ENCODE assay signal across 8 cellular contexts in genomic region chr9:76394023-76394895, GRCh38. TPM values are rescaled to one million over a fixed set of nuclear protein-coding genes. Genes with fewer than 3 reads are reported as not detected.
DNase-seq lines count a peak whose midpoint lies in the region; ATAC-seq, FAIRE-seq and TF ChIP-seq lines count a peak whose summit lies in the region.

RFK (minus strand) TSS chr9:76394426; CDS start chr9:76394171, 255 bp downstream.

- no peaks in the 10 kb centered on the region for H3K27me3 ChIP-seq in BLaER1
- no peaks in the 10 kb centered on the region for H3K27me3 ChIP-seq in HepG2 (ENCODE audit: control insufficient read depth in 1 of 2, insufficient read depth in 2 of 2, low read length in 2 of 2)

- TF ChIP-seq EP300 in HepG2 (IDR thresholded peaks at IDR 0.05; ENCODE audit: low read depth in 2 of 2, low read length in 2 of 2) (peak in 1 of 2 experiments; percentile 25; a peak in 1 of 4 replicates), HepG2 (CRISPR knock-in tag; IDR thresholded peaks at IDR 0.05; ENCODE audit: borderline replicate concordance) (no peak)

- H3K27ac Mint-ChIP-seq in dendritic cell treated with granulocyte-macrophage colony-stimulating factor and Interleukin-4, amounts not matched to agents 40 ng/mL and 50 ng/mL, for 4 days = peak within 1 kb of the TSS; percentile 99

- H3K9ac ChIP-seq in BLaER1 (peak within 1 kb of the TSS; percentile 91), HepG2 (ENCODE audit: insufficient read depth, low read depth, low read length) (peak within 1 kb of the TSS; percentile 89)

- H3K9me3 Mint-ChIP-seq in dendritic cell treated with granulocyte-macrophage colony-stimulating factor and Interleukin-4, amounts not matched to agents 40 ng/mL and 50 ng/mL, for 4 days = no peaks in the 10 kb centered on the region

- H3K27ac ChIP-seq in BLaER1 (peak within 1 kb of the TSS; percentile 89), HepG2 (ENCODE audit: extremely low read length, insufficient read depth, low read length) (peak within 1 kb of the TSS; percentile 96)

- H3K4me1 Mint-ChIP-seq in dendritic cell treated with granulocyte-macrophage colony-stimulating factor and Interleukin-4, amounts not matched to agents 40 ng/mL and 50 ng/mL, for 4 days (ENCODE audit: low read depth) = peaks cover 29% of the 10 kb centered on the region

- peak; percentile 87 for TF ChIP-seq CTCF in HepG2 (CRISPR knock-in tag; IDR thresholded peaks at IDR 0.05)

- CTCF ChIA-PET in HepG2 (lab: Yijun Ruan, JAX; ENCODE audit: low intra/inter-chr PET ratio, low total read pairs) = no interaction called here

- peak; percentile 21 for FAIRE-seq in HepG2 (lab: Jason Lieb, UNC)

- ATAC-seq in HG03439 (IDR thresholded peaks at IDR 0.05; ENCODE audit: unreplicated experiment) (peak; percentile 75), HepG2 (peak; percentile 88)

- H4K20me1 ChIP-seq in BLaER1 = 0 out of 2 replicates have a peak, but pooled peaks cover under 1% of the 10 kb centered on the region
- H4K20me1 ChIP-seq in HepG2 (ENCODE audit: insufficient read depth, low read length) = no peaks in the 10 kb centered on the region

- no peaks in the 10 kb centered on the region for H3K27me3 Mint-ChIP-seq in dendritic cell treated with granulocyte-macrophage colony-stimulating factor and Interleukin-4, amounts not matched to agents 40 ng/mL and 50 ng/mL, for 4 days

- peak within 1 kb of the TSS; percentile 82 for H3K4me3 ChIP-seq in BLaER1
- peak within 1 kb of the TSS; percentile 60 to 83 (median 74) for H3K4me3 ChIP-seq in HepG2 (replicated peaks in 1 of 3; ENCODE audit: insufficient read depth in 1 of 3, low read depth in 2 of 3, low read length in 3 of 3)

- POLR2A ChIA-PET in HepG2 (lab: Yijun Ruan, JAX) = interaction anchor here (0.6 to 2.9 kb wide), 17 partner anchors 8 to 1638 kb away, joined by 3 to 18 read pairs (median 6); partner anchors contain the start of genes NMRK1 and OSTF1

- peak; percentile 97 for TF ChIP-seq RAD21 in HepG2 (CRISPR knock-in tag; IDR thresholded peaks at IDR 0.05)

- H3K36me3 ChIP-seq in BLaER1 (peaks cover 28% of the 10 kb centered on the region), HepG2 (replicated peaks in 1 of 2; ENCODE audit: control insufficient read depth in 1 of 2, insufficient read depth in 2 of 2, low read length in 2 of 2) (no peaks in the 10 kb centered on the region)

- H3K79me2 ChIP-seq in HepG2 (ENCODE audit: insufficient read depth, low read length) = peaks cover 30% of the 10 kb centered on the region

- no TSS peak for BruUV-seq in HepG2 (replicated peaks; lab: Mats Ljungman, UMichigan)

- WGBS in HepG2 (ENCODE audit: low lambda C conversion rate) = under 1% methylated on average over 34 of the region's 91 CpGs

- H3K4me1 ChIP-seq in BLaER1 (peaks cover 19% of the 10 kb centered on the region), HepG2 (ENCODE audit: insufficient read depth, low read length) (peaks cover 46% of the 10 kb centered on the region)

- H3K4me2 ChIP-seq in BLaER1 = peak within 1 kb of the TSS; percentile 86
- H3K4me2 ChIP-seq in HepG2 (ENCODE audit: low read depth, low read length) = peak within 1 kb of the TSS; percentile 77

- H2AFZ ChIP-seq in HepG2 (ENCODE audit: low read length) = peak within 1 kb of the TSS; percentile 50

- peaks cover 12% of the 10 kb centered on the region; the same call in 1 of the 2 replicates for H3K9me3 ChIP-seq in BLaER1
- H3K9me3 ChIP-seq in HepG2 (ENCODE audit: low read length) = no peaks in the 10 kb centered on the region

- peaks cover 24% of the 10 kb centered on the region for H3K36me3 Mint-ChIP-seq in dendritic cell treated with granulocyte-macrophage colony-stimulating factor and Interleukin-4, amounts not matched to agents 40 ng/mL and 50 ng/mL, for 4 days (ENCODE audit: low read depth)

- peak; percentile 3 to 68 for DNase-seq in NCI-H524 (lab: John Stamatoyannopoulos, UW)
- DNase-seq in activated CD4-positive, alpha-beta T cell treated with anti-CD3 and anti-CD28 coated beads, Interleukin-2, amount 50 U/mL, for 24 hours (ENCODE audit: low read depth in 1 of 2, low spot score in 1 of 2) = peak; percentile 85 to 91
- peak; percentile 85 for DNase-seq in HepG2 (ENCODE audit: low spot score)
- peak; percentile 93 for DNase-seq in stimulated activated CD4-positive, alpha-beta T cell treated with anti-CD3 and anti-CD28 coated beads, Interleukin-4, amount 100 ng/mL, for 24 hours

- H3K4me3 Mint-ChIP-seq in dendritic cell treated with granulocyte-macrophage colony-stimulating factor and Interleukin-4, amounts not matched to agents 40 ng/mL and 50 ng/mL, for 4 days = peak within 1 kb of the TSS; percentile 94

- TF ChIP-seq POLR2A in GM19193 (IDR thresholded peaks at IDR 0.05; ENCODE audit: extremely low read depth, insufficient read depth, insufficient read length) (peak; percentile 70), HepG2 (IDR thresholded peaks at IDR 0.05; ENCODE audit: insufficient read depth in 1 of 2, low read depth in 2 of 2, low read length in 2 of 2) (peak in 1 of 2 experiments; percentile 60; a peak in 3 of 4 replicates)

- in situ Hi-C loops in HepG2 (cut with HindIII; ENCODE audit: extremely low pct_ligation_motif_present, low pct_unique_long_range_greater_than_20kb) = no loop called here

- intact Hi-C loops in dendritic cell treated with granulocyte-macrophage colony-stimulating factor and Interleukin-4, amounts not matched to agents 40 ng/mL and 50 ng/mL, for 4 days (cut with micrococcal nuclease) = loop anchor here (5.0 kb wide), 1 partner anchor 37 kb away; no protein-coding TSS in a partner anchor
- intact Hi-C loops in HepG2 (cut with micrococcal nuclease; ENCODE audit: unreplicated experiment) = loop anchor here (1.0 to 5.0 kb wide), 4 partner anchors 8 to 77 kb away; partner anchors contain the start of gene GCNT1

TF ChIP-seq in HepG2, 621 proteins besides CTCF, POLR2A, EP300 and RAD21 (continues in another document):
- TF ChIP-seq NFYC (CRISPR knock-in tag; IDR thresholded peaks at IDR 0.05) (no peak), HIVEP1 (CRISPR knock-in tag; IDR thresholded peaks at IDR 0.05) (peak; percentile 76; the same call in 1 of the 2 replicates), RERE (CRISPR knock-in tag; IDR thresholded peaks at IDR 0.05; ENCODE audit: low read depth) (no peak), ZNF615 (CRISPR knock-in tag; IDR thresholded peaks at IDR 0.05; ENCODE audit: borderline replicate concordance) (no peak)

RNA-seq across cellular contexts. Expression of gene RFK, which starts in this region (rescaled TPM):
- total RNA-seq in HepG2 (2016; rRNA removed; fragmentation: Illumina TruSeq; extraction: Trizol) = 37.2 and 56.5 TPM in 2 replicates
- 7.6 and 10.1 TPM in 2 replicates for total RNA-seq in HepG2 (2016; cell fraction: cytosol; rRNA removed; fragmentation: Illumina TruSeq; extraction: Trizol; ENCODE audit: low read depth)
- total RNA-seq in HepG2 (2016; cell fraction: insoluble cytoplasmic fraction; rRNA removed; fragmentation: Illumina TruSeq; extraction: Trizol) = 35.6 and 54.0 TPM in 2 replicates
- 27.8 and 28.5 TPM in 2 replicates for total RNA-seq in HepG2 (2016; cell fraction: membrane; rRNA removed; fragmentation: Illumina TruSeq; extraction: Trizol)
- 12.9 and 19.7 TPM in 2 replicates for total RNA-seq in HepG2 (2016; cell fraction: nucleus; rRNA removed; fragmentation: Illumina TruSeq; extraction: Trizol)
- polyA plus RNA-seq in HepG2 (2011; rRNA removed) = 15.5 and 18.2 TPM in 2 replicates
- 7.6 and 12.8 TPM in 2 replicates for polyA plus RNA-seq in HepG2 (2011; cell fraction: cytosol; rRNA removed)
- polyA plus RNA-seq in HepG2 (2011; cell fraction: nucleus; rRNA removed) = 3.0 and 4.3 TPM in 2 replicates
- polyA plus RNA-seq in HepG2 (2012) = 23.4 and 28.5 TPM in 2 replicates
- polyA plus RNA-seq in HepG2 (2016; cell fraction: cytosol; fragmentation: Illumina TruSeq; extraction: Trizol; ENCODE audit: low read depth) = 10.0 and 12.2 TPM in 2 replicates
- polyA plus RNA-seq in HepG2 (2016; cell fraction: insoluble cytoplasmic fraction; fragmentation: Illumina TruSeq; extraction: Trizol; ENCODE audit: low read depth) = 51.8 and 54.0 TPM in 2 replicates
- 26.0 and 26.7 TPM in 2 replicates for polyA plus RNA-seq in HepG2 (2016; cell fraction: membrane; fragmentation: Illumina TruSeq; extraction: Trizol; ENCODE audit: low read depth)
- polyA plus RNA-seq in HepG2 (2016; cell fraction: nucleus; fragmentation: Illumina TruSeq; extraction: Trizol; ENCODE audit: insufficient read depth, low read depth) = 20.2 and 24.4 TPM in 2 replicates
- polyA minus RNA-seq in HepG2 (2011; rRNA and poly(A)+ RNA removed; ENCODE audit: low replicate concordance) = 4.2 and 5.1 TPM in 2 replicates
- 13.5 and 15.4 TPM in 2 replicates for polyA minus RNA-seq in HepG2 (2011; cell fraction: cytosol; rRNA and poly(A)+ RNA removed)
- 8.2 and 11.7 TPM in 2 replicates for polyA minus RNA-seq in HepG2 (2011; cell fraction: nucleus; rRNA and poly(A)+ RNA removed)

Comparison
In these comparisons a context has a peak if more than half of its experiments do, and no peak if none do; other contexts are left out.
1. Peak in every context shown above with its lines: DNase-seq, ATAC-seq, H3K4me3 ChIP-seq and H3K27ac ChIP-seq.
2. DNase-seq: peak in every context shown above with its lines; median percentile 93 in stimulated activated CD4-positive, alpha-beta T cell treated with anti-CD3 and anti-CD28 coated beads, Interleukin-4, amount 100 ng/mL, for 24 hours; 88 in activated CD4-positive, alpha-beta T cell treated with anti-CD3 and anti-CD28 coated beads, Interleukin-2, amount 50 U/mL, for 24 hours; 85 in HepG2; 36 in NCI-H524.